Comparison of ENCODE assay signal across 1 cellular context in the genomic region with DNA sequence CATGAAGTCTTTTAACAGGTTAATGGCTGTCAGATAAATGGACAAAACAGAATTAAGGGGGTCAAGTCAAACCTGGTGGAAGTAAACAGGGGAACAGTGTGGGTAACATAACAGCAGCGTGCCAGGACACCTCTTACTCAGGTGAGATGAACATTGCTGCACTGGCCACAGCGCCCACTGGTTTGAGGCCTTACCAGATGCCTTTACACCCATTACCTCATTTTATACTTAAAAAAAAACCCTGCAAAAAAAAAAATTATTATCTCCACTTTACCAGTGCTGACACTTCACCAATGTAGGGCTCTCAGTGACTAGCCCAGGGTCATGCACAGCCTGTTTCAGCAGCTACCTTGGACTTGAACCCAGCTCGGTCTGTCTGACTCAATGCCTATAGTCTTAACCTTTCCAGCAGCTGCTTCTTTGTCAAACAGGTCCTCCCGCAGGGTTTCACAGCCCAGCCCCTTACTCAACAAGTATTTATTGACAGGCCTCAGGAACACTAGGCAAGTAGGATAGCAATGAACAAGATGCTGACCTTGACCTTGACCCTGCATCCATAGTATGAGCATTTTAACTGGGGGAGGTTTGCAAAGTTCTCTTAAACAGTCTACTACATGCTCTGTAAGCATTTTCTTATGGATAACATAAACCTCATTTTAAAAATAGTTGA.
TF ChIP-seq lines count a peak whose summit lies in the region.

No MANE protein-coding gene starts in this region.

TF ChIP-seq in HCT116, 20 proteins besides CTCF, POLR2A, EP300 and RAD21:
- TF ChIP-seq, protein P1, sequence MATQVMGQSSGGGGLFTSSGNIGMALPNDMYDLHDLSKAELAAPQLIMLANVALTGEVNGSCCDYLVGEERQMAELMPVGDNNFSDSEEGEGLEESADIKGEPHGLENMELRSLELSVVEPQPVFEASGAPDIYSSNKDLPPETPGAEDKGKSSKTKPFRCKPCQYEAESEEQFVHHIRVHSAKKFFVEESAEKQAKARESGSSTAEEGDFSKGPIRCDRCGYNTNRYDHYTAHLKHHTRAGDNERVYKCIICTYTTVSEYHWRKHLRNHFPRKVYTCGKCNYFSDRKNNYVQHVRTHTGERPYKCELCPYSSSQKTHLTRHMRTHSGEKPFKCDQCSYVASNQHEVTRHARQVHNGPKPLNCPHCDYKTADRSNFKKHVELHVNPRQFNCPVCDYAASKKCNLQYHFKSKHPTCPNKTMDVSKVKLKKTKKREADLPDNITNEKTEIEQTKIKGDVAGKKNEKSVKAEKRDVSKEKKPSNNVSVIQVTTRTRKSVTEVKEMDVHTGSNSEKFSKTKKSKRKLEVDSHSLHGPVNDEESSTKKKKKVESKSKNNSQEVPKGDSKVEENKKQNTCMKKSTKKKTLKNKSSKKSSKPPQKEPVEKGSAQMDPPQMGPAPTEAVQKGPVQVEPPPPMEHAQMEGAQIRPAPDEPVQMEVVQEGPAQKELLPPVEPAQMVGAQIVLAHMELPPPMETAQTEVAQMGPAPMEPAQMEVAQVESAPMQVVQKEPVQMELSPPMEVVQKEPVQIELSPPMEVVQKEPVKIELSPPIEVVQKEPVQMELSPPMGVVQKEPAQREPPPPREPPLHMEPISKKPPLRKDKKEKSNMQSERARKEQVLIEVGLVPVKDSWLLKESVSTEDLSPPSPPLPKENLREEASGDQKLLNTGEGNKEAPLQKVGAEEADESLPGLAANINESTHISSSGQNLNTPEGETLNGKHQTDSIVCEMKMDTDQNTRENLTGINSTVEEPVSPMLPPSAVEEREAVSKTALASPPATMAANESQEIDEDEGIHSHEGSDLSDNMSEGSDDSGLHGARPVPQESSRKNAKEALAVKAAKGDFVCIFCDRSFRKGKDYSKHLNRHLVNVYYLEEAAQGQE (IDR thresholded peaks at IDR 0.05; ENCODE audit: low read depth), result no peak
- TF ChIP-seq ZNF274 (IDR thresholded peaks at IDR 0.05; ENCODE audit: low read depth, low read length), result no peak
